In genomic region chr11:115193931-115194797, GRCh38 we compare ENCODE assay signal across 12 cellular contexts.
DNase-seq lines count a peak whose midpoint lies in the region; ATAC-seq and TF ChIP-seq lines count a peak whose summit lies in the region.
"Had no signal": no experiment of that assay in that cellular context is flagged by ENCODE, and none has a peak within 500 bp of the region (broad histone marks: within the 10 kb centered on the region; RNA-seq: fewer than 3 reads in every experiment).

No MANE protein-coding gene starts in this region.

- CTCF ChIA-PET in RWPE1 (lab: Yijun Ruan, JAX): interaction anchor here (0.6 kb wide), 1 partner anchor 35 kb away, joined by 3 read pairs; no protein-coding TSS in a partner anchor

- DNase-seq in CD4-positive, CD25-positive, alpha-beta regulatory T cell: peak in 1 of 3 donors; percentile 11
- DNase-seq in T-helper 2 cell treated with Interferon-gamma antibody and Interleukin-4, amounts not matched to agents 5 μg/mL and 100 μg/mL, for 36 hours (ENCODE audit: low spot score): no peak
- no peak for DNase-seq in RWPE1 (ENCODE audit: low spot score)
- DNase-seq in C1 segment of cervical spinal cord (lab: John Stamatoyannopoulos, UW): no peak
- DNase-seq in NCI-H2227 treated with DMSO at 0.1 percent for 48 hours (lab: John Stamatoyannopoulos, UW): no peak
- DNase-seq in BE2C: no peak
- DNase-seq: activated naive CD4-positive, alpha-beta T cell treated with anti-CD3 and anti-CD28 coated beads for 36 hours; Caco-2; psoas muscle; stimulated activated naive CD4-positive, alpha-beta T cell treated with Interleukin-2 at 50 U/mL for 16 hours had no signal

- H3K9me3 ChIP-seq in CD4-positive, CD25-positive, alpha-beta regulatory T cell (ENCODE audit: control insufficient read depth in 2 of 2, low read length in 2 of 2): no peaks in the 10 kb centered on the region
- no peaks in the 10 kb centered on the region for H3K9me3 ChIP-seq in BE2C
- H3K9me3 ChIP-seq: Caco-2, psoas muscle had no signal

- H3K27ac ChIP-seq in CD4-positive, CD25-positive, alpha-beta regulatory T cell (ENCODE audit: insufficient read depth, low read length, poor library complexity, severe bottlenecking): peak overlapping the region; percentile 49
- no peak overlapping the region for H3K27ac ChIP-seq in RWPE1
- H3K27ac ChIP-seq: psoas muscle had no signal

- H3K36me3 Mint-ChIP-seq in CD4-positive, CD25-positive, alpha-beta regulatory T cell: no peaks in the 10 kb centered on the region
- H3K36me3 Mint-ChIP-seq in T-helper 2 cell treated with Interferon-gamma antibody and Interleukin-4, amounts not matched to agents 5 μg/mL and 100 μg/mL, for 36 hours (ENCODE audit: low read depth): no peaks in the 10 kb centered on the region

- H3K4me1 Mint-ChIP-seq in CD4-positive, CD25-positive, alpha-beta regulatory T cell: peaks cover 0 to 8% (median 0%) of the 10 kb centered on the region in 4 donors
- peaks cover 13% of the 10 kb centered on the region for H3K4me1 Mint-ChIP-seq in T-helper 2 cell treated with Interferon-gamma antibody and Interleukin-4, amounts not matched to agents 5 μg/mL and 100 μg/mL, for 36 hours (ENCODE audit: low read depth)

- no peaks in the 10 kb centered on the region for H3K4me1 ChIP-seq in CD4-positive, CD25-positive, alpha-beta regulatory T cell (ENCODE audit: control insufficient read depth, insufficient read depth, low read length, poor library complexity, severe bottlenecking)
- peaks cover 14% of the 10 kb centered on the region for H3K4me1 ChIP-seq in BE2C
- H3K4me1 ChIP-seq: Caco-2, psoas muscle had no signal

- peak overlapping the region; percentile 43 to 77 (median 72) for H3K4me3 Mint-ChIP-seq in CD4-positive, CD25-positive, alpha-beta regulatory T cell
- peak overlapping the region; percentile 43 for H3K4me3 Mint-ChIP-seq in T-helper 2 cell treated with Interferon-gamma antibody and Interleukin-4, amounts not matched to agents 5 μg/mL and 100 μg/mL, for 36 hours
- H3K4me3 Mint-ChIP-seq: activated naive CD4-positive, alpha-beta T cell treated with anti-CD3 and anti-CD28 coated beads for 36 hours had no signal

- H3K27ac Mint-ChIP-seq in CD4-positive, CD25-positive, alpha-beta regulatory T cell: peak overlapping the region; percentile 47 to 94 (median 69)
- H3K27ac Mint-ChIP-seq in T-helper 2 cell treated with Interferon-gamma antibody and Interleukin-4, amounts not matched to agents 5 μg/mL and 100 μg/mL, for 36 hours: peak overlapping the region; percentile 19
- H3K27ac Mint-ChIP-seq: activated naive CD4-positive, alpha-beta T cell treated with anti-CD3 and anti-CD28 coated beads for 36 hours had no signal

- peak; percentile 44 to 53 for ATAC-seq in CD4-positive, CD25-positive, alpha-beta regulatory T cell (ENCODE audit: low read depth in 2 of 2)
- peak; percentile 88 for ATAC-seq in GM19023 (IDR thresholded peaks at IDR 0.05; ENCODE audit: unreplicated experiment)
- ATAC-seq in HG03025 (IDR thresholded peaks at IDR 0.05; ENCODE audit: low FRiP score, unreplicated experiment): peak; percentile 85

- peaks cover 6% of the 10 kb centered on the region for H3K27me3 Mint-ChIP-seq in CD4-positive, CD25-positive, alpha-beta regulatory T cell
- H3K27me3 Mint-ChIP-seq in T-helper 2 cell treated with Interferon-gamma antibody and Interleukin-4, amounts not matched to agents 5 μg/mL and 100 μg/mL, for 36 hours (ENCODE audit: low read depth): peaks cover 2% of the 10 kb centered on the region

- H3K4me3 ChIP-seq in CD4-positive, CD25-positive, alpha-beta regulatory T cell (ENCODE audit: low read depth, low read length): peak overlapping the region; percentile 79
- no peak overlapping the region for H3K4me3 ChIP-seq in BE2C (ENCODE audit: low read depth, low read length)
- H3K4me3 ChIP-seq: psoas muscle had no signal

- POLR2A ChIA-PET in RWPE1 (lab: Yijun Ruan, JAX; ENCODE audit: low non-redundant PET): no interaction called here

- no peaks in the 10 kb centered on the region for H3K36me3 ChIP-seq in CD4-positive, CD25-positive, alpha-beta regulatory T cell (ENCODE audit: control insufficient read depth, insufficient read depth, low read length)
- peaks cover 16% of the 10 kb centered on the region for H3K36me3 ChIP-seq in BE2C

- H3K9me3 Mint-ChIP-seq in CD4-positive, CD25-positive, alpha-beta regulatory T cell: peaks cover 0 to 2% (median 0%) of the 10 kb centered on the region in 7 donors
- no peaks in the 10 kb centered on the region for H3K9me3 Mint-ChIP-seq in T-helper 2 cell treated with Interferon-gamma antibody and Interleukin-4, amounts not matched to agents 5 μg/mL and 100 μg/mL, for 36 hours
- H3K9me3 Mint-ChIP-seq: activated naive CD4-positive, alpha-beta T cell treated with anti-CD3 and anti-CD28 coated beads for 36 hours had no signal

- H3K27me3 ChIP-seq in CD4-positive, CD25-positive, alpha-beta regulatory T cell (ENCODE audit: control insufficient read depth, insufficient read depth, low read length): no peaks in the 10 kb centered on the region
- no peaks in the 10 kb centered on the region for H3K27me3 ChIP-seq in BE2C

- no peak for TF ChIP-seq CTCF in RWPE1 (conservative IDR thresholded peaks at IDR 0.05; ENCODE audit: low read depth)
- no peak for TF ChIP-seq CTCF in BE2C (IDR thresholded peaks at IDR 0.05; ENCODE audit: low read depth, low read length)
